9 cellular contexts compared by ENCODE assay signal in genomic region chr2:169598982-169599381, GRCh38.
"Had no signal": no experiment of that assay in that cellular context is flagged by ENCODE, and none has a peak within 500 bp of the region (broad histone marks: within the 10 kb centered on the region; RNA-seq: fewer than 3 reads in every experiment).

No MANE protein-coding gene starts in this region.

- H3K4me2 ChIP-seq: GM23338 had no signal

- DNase-seq: H9, HCEC 1CT, HFFc6, IMR-90 had no signal

- ATAC-seq: GM23338, K562 had no signal

- H3K4me3 ChIP-seq: GM23338, K562 had no signal

- H3K27ac ChIP-seq: HL-60 had no signal

- FAIRE-seq: H1, H54 had no signal

- H2AFZ ChIP-seq: GM23338 had no signal
